In the genomic region with DNA sequence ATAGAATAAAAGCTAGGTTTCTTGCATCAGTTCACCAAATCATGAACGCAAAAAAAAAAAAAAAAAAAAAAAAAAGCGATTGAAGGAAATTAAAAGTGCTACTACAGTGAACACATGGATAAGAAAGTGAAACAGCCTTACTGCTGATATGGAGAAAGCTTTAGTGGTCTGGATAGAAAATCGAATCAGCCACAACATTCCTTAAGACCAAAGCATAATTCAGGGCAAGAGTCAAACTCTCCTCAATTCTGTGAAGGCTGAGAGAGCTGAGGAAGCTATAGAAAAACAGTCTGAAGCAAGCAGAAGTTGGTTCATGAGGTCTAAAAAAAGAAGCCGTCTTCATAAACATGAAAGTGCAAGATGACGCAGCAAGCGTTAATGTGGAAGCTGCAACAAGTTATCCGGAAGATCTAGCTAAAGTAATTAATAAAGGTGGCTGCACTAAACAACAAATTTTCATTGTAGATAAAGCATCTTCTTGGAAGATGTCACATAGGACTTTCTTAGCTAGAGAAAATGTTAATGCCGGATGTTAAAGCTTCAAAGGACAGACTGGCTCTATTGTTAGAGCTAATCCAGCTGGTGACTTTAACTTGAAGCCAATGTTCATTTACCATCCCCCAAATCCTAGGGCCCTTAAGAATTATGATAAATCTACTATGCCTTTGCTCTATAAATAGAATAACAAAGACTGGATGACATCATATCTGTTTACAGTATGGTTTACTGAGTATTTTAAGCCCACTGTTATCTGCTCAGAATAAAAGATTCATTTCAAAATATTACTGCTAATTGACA, we compare ENCODE assay signal across 1 cellular context.
TF ChIP-seq lines count a peak whose summit lies in the region.

No MANE protein-coding gene starts in this region.

TF ChIP-seq in GM12878, 131 proteins besides CTCF, POLR2A, EP300 and RAD21 (continued from another document and continues in another):
- TF ChIP-seq, protein P1, sequence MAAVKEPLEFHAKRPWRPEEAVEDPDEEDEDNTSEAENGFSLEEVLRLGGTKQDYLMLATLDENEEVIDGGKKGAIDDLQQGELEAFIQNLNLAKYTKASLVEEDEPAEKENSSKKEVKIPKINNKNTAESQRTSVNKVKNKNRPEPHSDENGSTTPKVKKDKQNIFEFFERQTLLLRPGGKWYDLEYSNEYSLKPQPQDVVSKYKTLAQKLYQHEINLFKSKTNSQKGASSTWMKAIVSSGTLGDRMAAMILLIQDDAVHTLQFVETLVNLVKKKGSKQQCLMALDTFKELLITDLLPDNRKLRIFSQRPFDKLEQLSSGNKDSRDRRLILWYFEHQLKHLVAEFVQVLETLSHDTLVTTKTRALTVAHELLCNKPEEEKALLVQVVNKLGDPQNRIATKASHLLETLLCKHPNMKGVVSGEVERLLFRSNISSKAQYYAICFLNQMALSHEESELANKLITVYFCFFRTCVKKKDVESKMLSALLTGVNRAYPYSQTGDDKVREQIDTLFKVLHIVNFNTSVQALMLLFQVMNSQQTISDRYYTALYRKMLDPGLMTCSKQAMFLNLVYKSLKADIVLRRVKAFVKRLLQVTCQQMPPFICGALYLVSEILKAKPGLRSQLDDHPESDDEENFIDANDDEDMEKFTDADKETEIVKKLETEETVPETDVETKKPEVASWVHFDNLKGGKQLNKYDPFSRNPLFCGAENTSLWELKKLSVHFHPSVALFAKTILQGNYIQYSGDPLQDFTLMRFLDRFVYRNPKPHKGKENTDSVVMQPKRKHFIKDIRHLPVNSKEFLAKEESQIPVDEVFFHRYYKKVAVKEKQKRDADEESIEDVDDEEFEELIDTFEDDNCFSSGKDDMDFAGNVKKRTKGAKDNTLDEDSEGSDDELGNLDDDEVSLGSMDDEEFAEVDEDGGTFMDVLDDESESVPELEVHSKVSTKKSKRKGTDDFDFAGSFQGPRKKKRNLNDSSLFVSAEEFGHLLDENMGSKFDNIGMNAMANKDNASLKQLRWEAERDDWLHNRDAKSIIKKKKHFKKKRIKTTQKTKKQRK (IDR thresholded peaks at IDR 0.05; ENCODE audit: low read depth, low read length) = no peak
- TF ChIP-seq SUPT20H (IDR thresholded peaks at IDR 0.05; ENCODE audit: borderline replicate concordance, control insufficient read depth, low read depth, low read length) (no peak), LARP7 (IDR thresholded peaks at IDR 0.05) (no peak), HDAC2 (IDR thresholded peaks at IDR 0.05) (no peak), CHD4 (IDR thresholded peaks at IDR 0.05) (no peak), BMI1 (IDR thresholded peaks at IDR 0.05; ENCODE audit: borderline replicate concordance) (no peak), NFIC (IDR thresholded peaks at IDR 0.05; ENCODE audit: low read depth, low read length) (peak; percentile 53), CREM (IDR thresholded peaks at IDR 0.05; ENCODE audit: low read depth) (peak; percentile 67), MEF2A (IDR thresholded peaks at IDR 0.05; ENCODE audit: insufficient read depth, low read depth, low read length) (0 out of 2 replicates have a peak, but pooled peaks have one; percentile 17), SREBF2 (IDR thresholded peaks at IDR 0.05; ENCODE audit: low read length) (no peak), SMAD1 (IDR thresholded peaks at IDR 0.05; ENCODE audit: low read depth, partially characterized antibody) (no peak), RBBP5 (conservative IDR thresholded peaks at IDR 0.05) (no peak), CREB1 (IDR thresholded peaks at IDR 0.05; ENCODE audit: low read depth) (peak; percentile 72; the same call in 1 of the 2 replicates), SIX5 (IDR thresholded peaks at IDR 0.05; ENCODE audit: low read depth, low read length, severe bottlenecking) (no peak), ZZZ3 (IDR thresholded peaks at IDR 0.05; ENCODE audit: control insufficient read depth, insufficient read length, low read depth) (no peak), MYB (IDR thresholded peaks at IDR 0.05; ENCODE audit: borderline replicate concordance, low read depth, low read length) (no peak), ZNF274 (IDR thresholded peaks at IDR 0.05; ENCODE audit: insufficient read depth, insufficient read length) (no peak), FOS (IDR thresholded peaks at IDR 0.05; ENCODE audit: borderline replicate concordance, extremely low read depth, insufficient read length) (no peak), CBX3 (IDR thresholded peaks at IDR 0.05; ENCODE audit: borderline replicate concordance, low read depth) (no peak), DPF2 (IDR thresholded peaks at IDR 0.05) (0 out of 2 replicates have a peak, but pooled peaks have one; percentile 15), NBN (IDR thresholded peaks at IDR 0.05) (peak; percentile 32; the same call in 1 of the 2 replicates), KDM1A (IDR thresholded peaks at IDR 0.05; ENCODE audit: borderline replicate concordance) (no peak), POLR2AphosphoS5 (IDR thresholded peaks at IDR 0.05; ENCODE audit: low read length) (no peak)
- TF ChIP-seq, protein P2, sequence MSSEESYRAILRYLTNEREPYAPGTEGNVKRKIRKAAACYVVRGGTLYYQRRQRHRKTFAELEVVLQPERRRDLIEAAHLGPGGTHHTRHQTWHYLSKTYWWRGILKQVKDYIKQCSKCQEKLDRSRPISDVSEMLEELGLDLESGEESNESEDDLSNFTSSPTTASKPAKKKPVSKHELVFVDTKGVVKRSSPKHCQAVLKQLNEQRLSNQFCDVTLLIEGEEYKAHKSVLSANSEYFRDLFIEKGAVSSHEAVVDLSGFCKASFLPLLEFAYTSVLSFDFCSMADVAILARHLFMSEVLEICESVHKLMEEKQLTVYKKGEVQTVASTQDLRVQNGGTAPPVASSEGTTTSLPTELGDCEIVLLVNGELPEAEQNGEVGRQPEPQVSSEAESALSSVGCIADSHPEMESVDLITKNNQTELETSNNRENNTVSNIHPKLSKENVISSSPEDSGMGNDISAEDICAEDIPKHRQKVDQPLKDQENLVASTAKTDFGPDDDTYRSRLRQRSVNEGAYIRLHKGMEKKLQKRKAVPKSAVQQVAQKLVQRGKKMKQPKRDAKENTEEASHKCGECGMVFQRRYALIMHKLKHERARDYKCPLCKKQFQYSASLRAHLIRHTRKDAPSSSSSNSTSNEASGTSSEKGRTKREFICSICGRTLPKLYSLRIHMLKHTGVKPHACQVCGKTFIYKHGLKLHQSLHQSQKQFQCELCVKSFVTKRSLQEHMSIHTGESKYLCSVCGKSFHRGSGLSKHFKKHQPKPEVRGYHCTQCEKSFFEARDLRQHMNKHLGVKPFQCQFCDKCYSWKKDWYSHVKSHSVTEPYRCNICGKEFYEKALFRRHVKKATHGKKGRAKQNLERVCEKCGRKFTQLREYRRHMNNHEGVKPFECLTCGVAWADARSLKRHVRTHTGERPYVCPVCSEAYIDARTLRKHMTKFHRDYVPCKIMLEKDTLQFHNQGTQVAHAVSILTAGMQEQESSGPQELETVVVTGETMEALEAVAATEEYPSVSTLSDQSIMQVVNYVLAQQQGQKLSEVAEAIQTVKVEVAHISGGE (CRISPR knock-in tag; IDR thresholded peaks at IDR 0.05) = no peak
- TF ChIP-seq, protein P3, sequence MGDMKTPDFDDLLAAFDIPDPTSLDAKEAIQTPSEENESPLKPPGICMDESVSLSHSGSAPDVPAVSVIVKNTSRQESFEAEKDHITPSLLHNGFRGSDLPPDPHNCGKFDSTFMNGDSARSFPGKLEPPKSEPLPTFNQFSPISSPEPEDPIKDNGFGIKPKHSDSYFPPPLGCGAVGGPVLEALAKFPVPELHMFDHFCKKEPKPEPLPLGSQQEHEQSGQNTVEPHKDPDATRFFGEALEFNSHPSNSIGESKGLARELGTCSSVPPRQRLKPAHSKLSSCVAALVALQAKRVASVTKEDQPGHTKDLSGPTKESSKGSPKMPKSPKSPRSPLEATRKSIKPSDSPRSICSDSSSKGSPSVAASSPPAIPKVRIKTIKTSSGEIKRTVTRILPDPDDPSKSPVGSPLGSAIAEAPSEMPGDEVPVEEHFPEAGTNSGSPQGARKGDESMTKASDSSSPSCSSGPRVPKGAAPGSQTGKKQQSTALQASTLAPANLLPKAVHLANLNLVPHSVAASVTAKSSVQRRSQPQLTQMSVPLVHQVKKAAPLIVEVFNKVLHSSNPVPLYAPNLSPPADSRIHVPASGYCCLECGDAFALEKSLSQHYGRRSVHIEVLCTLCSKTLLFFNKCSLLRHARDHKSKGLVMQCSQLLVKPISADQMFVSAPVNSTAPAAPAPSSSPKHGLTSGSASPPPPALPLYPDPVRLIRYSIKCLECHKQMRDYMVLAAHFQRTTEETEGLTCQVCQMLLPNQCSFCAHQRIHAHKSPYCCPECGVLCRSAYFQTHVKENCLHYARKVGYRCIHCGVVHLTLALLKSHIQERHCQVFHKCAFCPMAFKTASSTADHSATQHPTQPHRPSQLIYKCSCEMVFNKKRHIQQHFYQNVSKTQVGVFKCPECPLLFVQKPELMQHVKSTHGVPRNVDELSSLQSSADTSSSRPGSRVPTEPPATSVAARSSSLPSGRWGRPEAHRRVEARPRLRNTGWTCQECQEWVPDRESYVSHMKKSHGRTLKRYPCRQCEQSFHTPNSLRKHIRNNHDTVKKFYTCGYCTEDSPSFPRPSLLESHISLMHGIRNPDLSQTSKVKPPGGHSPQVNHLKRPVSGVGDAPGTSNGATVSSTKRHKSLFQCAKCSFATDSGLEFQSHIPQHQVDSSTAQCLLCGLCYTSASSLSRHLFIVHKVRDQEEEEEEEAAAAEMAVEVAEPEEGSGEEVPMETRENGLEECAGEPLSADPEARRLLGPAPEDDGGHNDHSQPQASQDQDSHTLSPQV (IDR thresholded peaks at IDR 0.05) = no peak
- TF ChIP-seq, protein P4, sequence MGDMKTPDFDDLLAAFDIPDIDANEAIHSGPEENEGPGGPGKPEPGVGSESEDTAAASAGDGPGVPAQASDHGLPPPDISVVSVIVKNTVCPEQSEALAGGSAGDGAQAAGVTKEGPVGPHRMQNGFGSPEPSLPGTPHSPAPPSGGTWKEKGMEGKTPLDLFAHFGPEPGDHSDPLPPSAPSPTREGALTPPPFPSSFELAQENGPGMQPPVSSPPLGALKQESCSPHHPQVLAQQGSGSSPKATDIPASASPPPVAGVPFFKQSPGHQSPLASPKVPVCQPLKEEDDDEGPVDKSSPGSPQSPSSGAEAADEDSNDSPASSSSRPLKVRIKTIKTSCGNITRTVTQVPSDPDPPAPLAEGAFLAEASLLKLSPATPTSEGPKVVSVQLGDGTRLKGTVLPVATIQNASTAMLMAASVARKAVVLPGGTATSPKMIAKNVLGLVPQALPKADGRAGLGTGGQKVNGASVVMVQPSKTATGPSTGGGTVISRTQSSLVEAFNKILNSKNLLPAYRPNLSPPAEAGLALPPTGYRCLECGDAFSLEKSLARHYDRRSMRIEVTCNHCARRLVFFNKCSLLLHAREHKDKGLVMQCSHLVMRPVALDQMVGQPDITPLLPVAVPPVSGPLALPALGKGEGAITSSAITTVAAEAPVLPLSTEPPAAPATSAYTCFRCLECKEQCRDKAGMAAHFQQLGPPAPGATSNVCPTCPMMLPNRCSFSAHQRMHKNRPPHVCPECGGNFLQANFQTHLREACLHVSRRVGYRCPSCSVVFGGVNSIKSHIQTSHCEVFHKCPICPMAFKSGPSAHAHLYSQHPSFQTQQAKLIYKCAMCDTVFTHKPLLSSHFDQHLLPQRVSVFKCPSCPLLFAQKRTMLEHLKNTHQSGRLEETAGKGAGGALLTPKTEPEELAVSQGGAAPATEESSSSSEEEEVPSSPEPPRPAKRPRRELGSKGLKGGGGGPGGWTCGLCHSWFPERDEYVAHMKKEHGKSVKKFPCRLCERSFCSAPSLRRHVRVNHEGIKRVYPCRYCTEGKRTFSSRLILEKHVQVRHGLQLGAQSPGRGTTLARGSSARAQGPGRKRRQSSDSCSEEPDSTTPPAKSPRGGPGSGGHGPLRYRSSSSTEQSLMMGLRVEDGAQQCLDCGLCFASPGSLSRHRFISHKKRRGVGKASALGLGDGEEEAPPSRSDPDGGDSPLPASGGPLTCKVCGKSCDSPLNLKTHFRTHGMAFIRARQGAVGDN (IDR thresholded peaks at IDR 0.05) = no peak
- TF ChIP-seq, protein P5, sequence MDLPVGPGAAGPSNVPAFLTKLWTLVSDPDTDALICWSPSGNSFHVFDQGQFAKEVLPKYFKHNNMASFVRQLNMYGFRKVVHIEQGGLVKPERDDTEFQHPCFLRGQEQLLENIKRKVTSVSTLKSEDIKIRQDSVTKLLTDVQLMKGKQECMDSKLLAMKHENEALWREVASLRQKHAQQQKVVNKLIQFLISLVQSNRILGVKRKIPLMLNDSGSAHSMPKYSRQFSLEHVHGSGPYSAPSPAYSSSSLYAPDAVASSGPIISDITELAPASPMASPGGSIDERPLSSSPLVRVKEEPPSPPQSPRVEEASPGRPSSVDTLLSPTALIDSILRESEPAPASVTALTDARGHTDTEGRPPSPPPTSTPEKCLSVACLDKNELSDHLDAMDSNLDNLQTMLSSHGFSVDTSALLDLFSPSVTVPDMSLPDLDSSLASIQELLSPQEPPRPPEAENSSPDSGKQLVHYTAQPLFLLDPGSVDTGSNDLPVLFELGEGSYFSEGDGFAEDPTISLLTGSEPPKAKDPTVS (IDR thresholded peaks at IDR 0.05; ENCODE audit: low read depth, low read length) = no peak
- TF ChIP-seq, protein P6, sequence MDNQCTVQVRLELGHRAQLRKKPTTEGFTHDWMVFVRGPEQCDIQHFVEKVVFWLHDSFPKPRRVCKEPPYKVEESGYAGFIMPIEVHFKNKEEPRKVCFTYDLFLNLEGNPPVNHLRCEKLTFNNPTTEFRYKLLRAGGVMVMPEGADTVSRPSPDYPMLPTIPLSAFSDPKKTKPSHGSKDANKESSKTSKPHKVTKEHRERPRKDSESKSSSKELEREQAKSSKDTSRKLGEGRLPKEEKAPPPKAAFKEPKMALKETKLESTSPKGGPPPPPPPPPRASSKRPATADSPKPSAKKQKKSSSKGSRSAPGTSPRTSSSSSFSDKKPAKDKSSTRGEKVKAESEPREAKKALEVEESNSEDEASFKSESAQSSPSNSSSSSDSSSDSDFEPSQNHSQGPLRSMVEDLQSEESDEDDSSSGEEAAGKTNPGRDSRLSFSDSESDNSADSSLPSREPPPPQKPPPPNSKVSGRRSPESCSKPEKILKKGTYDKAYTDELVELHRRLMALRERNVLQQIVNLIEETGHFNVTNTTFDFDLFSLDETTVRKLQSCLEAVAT (IDR thresholded peaks at IDR 0.05) = no peak
